25 cellular contexts compared by ENCODE assay signal in the genomic region with DNA sequence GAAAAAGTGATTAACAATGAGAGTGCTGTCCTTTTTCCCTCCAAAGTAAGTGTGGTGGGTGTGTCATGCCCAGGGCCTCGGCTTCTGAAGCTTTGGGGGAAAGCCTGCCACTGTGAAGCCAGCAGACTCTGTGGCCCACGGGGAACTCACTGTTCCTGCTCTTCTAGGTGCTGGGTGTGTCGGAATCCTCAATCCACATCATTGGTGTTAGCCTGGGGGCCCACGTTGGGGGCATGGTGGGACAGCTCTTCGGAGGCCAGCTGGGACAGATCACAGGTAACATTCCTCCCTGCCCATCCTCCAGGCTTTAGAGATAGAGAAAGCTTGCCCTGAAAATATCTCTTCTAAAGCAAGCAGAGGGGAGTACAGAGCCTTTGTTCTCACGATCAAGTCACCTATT. TPM values are rescaled to one million over a fixed set of nuclear protein-coding genes. Genes with fewer than 3 reads are reported as not detected.
"Had no signal": no experiment of that assay in that cellular context is flagged by ENCODE, and none has a peak within 500 bp of the region (broad histone marks: within the 10 kb centered on the region; RNA-seq: fewer than 3 reads in every experiment).

No MANE protein-coding gene starts in this region.

- ATAC-seq: activated CD8-positive, alpha-beta memory T cell treated with anti-CD3 and anti-CD28 coated beads, Interleukin-2, amount 10 ng/mL, durations not matched to agents 7 days and 5 days; activated CD8-positive, alpha-beta T cell treated with anti-CD3 and anti-CD28 coated beads for 36 hours; activated naive CD4-positive, alpha-beta T cell treated with anti-CD3 and anti-CD28 coated beads, Interleukin-2, amount 50 U/mL, for 72 hours; activated T-cell treated with anti-CD3 and anti-CD28 coated beads, Interleukin-2, amount 50 U/mL, for 72 hours; foreskin keratinocyte; left ventricle myocardium superior; right lobe of liver; T-helper 17 cell had no signal

- H3K27me3 ChIP-seq: breast epithelium, esophagus muscularis mucosa, heart left ventricle, right lobe of liver, uterus had no signal

- H3K9me3 Mint-ChIP-seq: activated CD4-positive, alpha-beta T cell treated with anti-CD3 and anti-CD28 coated beads, Interleukin-2, amount 10 ng/mL, durations not matched to agents 7 days and 5 days; activated CD8-positive, alpha-beta T cell treated with anti-CD3 and anti-CD28 coated beads for 36 hours; activated naive CD4-positive, alpha-beta T cell treated with anti-CD3 and anti-CD28 coated beads, Interleukin-2, amount 50 U/mL, for 72 hours; activated T-cell treated with anti-CD3 and anti-CD28 coated beads, Interleukin-2, amount 50 U/mL, for 72 hours; stimulated activated naive CD8-positive, alpha-beta T cell treated with anti-CD3 and anti-CD28 coated beads, Interleukin-15, Interleukin-2, amounts not matched to agents 100 ng/mL and 50 ng/mL, for 24 hours had no signal

- H3K27ac ChIP-seq: breast epithelium, esophagus muscularis mucosa, foreskin keratinocyte, heart left ventricle, right lobe of liver, thoracic aorta, uterus had no signal

- H3K36me3 Mint-ChIP-seq: activated CD8-positive, alpha-beta memory T cell treated with anti-CD3 and anti-CD28 coated beads, Interleukin-2, amount 10 ng/mL, durations not matched to agents 7 days and 5 days; activated naive CD4-positive, alpha-beta T cell treated with anti-CD3 and anti-CD28 coated beads, Interleukin-2, amount 50 U/mL, for 72 hours had no signal

- DNase-seq: activated CD4-positive, alpha-beta T cell treated with anti-CD3 and anti-CD28 coated beads for 1 hour; activated CD4-positive, alpha-beta T cell treated with anti-CD3 and anti-CD28 coated beads, Interleukin-2, amount 10 ng/mL, durations not matched to agents 7 days and 5 days; activated CD8-positive, alpha-beta memory T cell treated with anti-CD3 and anti-CD28 coated beads, Interleukin-2, amount 10 ng/mL, durations not matched to agents 7 days and 5 days; activated CD8-positive, alpha-beta T cell treated with anti-CD3 and anti-CD28 coated beads for 36 hours; activated naive CD4-positive, alpha-beta T cell; activated T-cell treated with anti-CD3 and anti-CD28 coated beads for 4 hours; activated T-cell treated with anti-CD3 and anti-CD28 coated beads, Interleukin-2, amount 50 U/mL, for 72 hours; central memory CD4-positive, alpha-beta T cell; foreskin keratinocyte; heart left ventricle; left ventricle myocardium superior; posterior cingulate gyrus; right lobe of liver; stimulated activated CD4-positive, alpha-beta T cell treated with anti-CD3 and anti-CD28 coated beads, Interleukin-12 subunit alpha, Interleukin-12 subunit beta, amount 100 ng/mL, for 4 hours; stimulated activated CD4-positive, alpha-beta T cell treated with anti-CD3 and anti-CD28 coated beads, Interleukin-4, amount 100 ng/mL, for 1 hour; T-helper 17 cell; T1000; uterus had no signal

- H3K27ac Mint-ChIP-seq: activated CD4-positive, alpha-beta T cell treated with anti-CD3 and anti-CD28 coated beads, Interleukin-2, amount 10 ng/mL, durations not matched to agents 7 days and 5 days; activated CD8-positive, alpha-beta memory T cell treated with anti-CD3 and anti-CD28 coated beads, Interleukin-2, amount 10 ng/mL, durations not matched to agents 7 days and 5 days; activated CD8-positive, alpha-beta T cell treated with anti-CD3 and anti-CD28 coated beads for 36 hours; activated naive CD4-positive, alpha-beta T cell treated with anti-CD3 and anti-CD28 coated beads, Interleukin-2, amount 50 U/mL, for 72 hours; activated T-cell treated with anti-CD3 and anti-CD28 coated beads, Interleukin-2, amount 50 U/mL, for 72 hours; nephron; stimulated activated naive CD8-positive, alpha-beta T cell treated with anti-CD3 and anti-CD28 coated beads, Interleukin-15, Interleukin-2, amounts not matched to agents 100 ng/mL and 50 ng/mL, for 24 hours; T-helper 17 cell had no signal

- H3K4me1 Mint-ChIP-seq: activated CD4-positive, alpha-beta T cell treated with anti-CD3 and anti-CD28 coated beads, Interleukin-2, amount 10 ng/mL, durations not matched to agents 7 days and 5 days; nephron; T-helper 17 cell had no signal

- H3K9me3 ChIP-seq: breast epithelium, esophagus muscularis mucosa, heart left ventricle, right lobe of liver, thoracic aorta, uterus had no signal

- H3K4me1 ChIP-seq: breast epithelium, esophagus muscularis mucosa, foreskin keratinocyte, heart left ventricle, right lobe of liver, uterus had no signal

- H3K4me3 Mint-ChIP-seq: activated CD4-positive, alpha-beta T cell treated with anti-CD3 and anti-CD28 coated beads, Interleukin-2, amount 10 ng/mL, durations not matched to agents 7 days and 5 days; activated CD8-positive, alpha-beta memory T cell treated with anti-CD3 and anti-CD28 coated beads, Interleukin-2, amount 10 ng/mL, durations not matched to agents 7 days and 5 days; activated CD8-positive, alpha-beta T cell treated with anti-CD3 and anti-CD28 coated beads for 36 hours; activated T-cell treated with anti-CD3 and anti-CD28 coated beads, Interleukin-2, amount 50 U/mL, for 72 hours; nephron; stimulated activated naive CD8-positive, alpha-beta T cell treated with anti-CD3 and anti-CD28 coated beads, Interleukin-15, Interleukin-2, amounts not matched to agents 100 ng/mL and 50 ng/mL, for 24 hours; T-helper 17 cell had no signal

RNA-seq across cellular contexts. Expression of a gene that starts 11.6 kb away (rescaled TPM):
- total RNA-seq: activated CD4-positive, alpha-beta T cell treated with anti-CD3 and anti-CD28 coated beads, Interleukin-2, amount 10 ng/mL, durations not matched to agents 7 days and 5 days; activated CD8-positive, alpha-beta T cell treated with anti-CD3 and anti-CD28 coated beads for 36 hours; foreskin keratinocyte; skeletal muscle tissue had no signal
- polyA plus RNA-seq: foreskin keratinocyte had no signal

RNA-seq across cellular contexts. Expression of a gene that starts 49.9 kb away (rescaled TPM):
- total RNA-seq: foreskin keratinocyte, left ventricle myocardium superior had no signal
- polyA plus RNA-seq: foreskin keratinocyte had no signal
